In the genomic region with DNA sequence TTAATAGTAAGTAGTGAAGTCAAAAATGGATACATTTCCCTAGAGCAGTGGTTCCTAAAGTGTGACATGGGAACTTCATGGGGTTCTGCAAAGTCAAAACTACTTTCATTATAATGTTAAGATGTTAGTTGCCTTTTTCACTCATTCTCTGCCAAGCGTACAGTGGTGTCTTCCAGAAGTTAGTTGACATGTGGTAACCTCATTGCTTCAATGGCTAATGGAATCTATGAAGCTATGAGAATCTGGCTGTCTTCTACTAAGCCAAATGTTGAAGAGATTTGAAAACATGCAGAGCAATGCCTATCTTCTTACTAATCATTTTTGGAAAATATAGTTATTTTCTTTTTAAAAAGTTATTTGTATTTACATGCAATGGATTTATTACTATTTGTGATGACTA, we compare ENCODE assay signal across 8 cellular contexts.
"Had no signal": no experiment of that assay in that cellular context is flagged by ENCODE, and none has a peak within 500 bp of the region (broad histone marks: within the 10 kb centered on the region; RNA-seq: fewer than 3 reads in every experiment).

No MANE protein-coding gene starts in this region.

- H3K9ac ChIP-seq: KMS-11 had no signal

- H3K27me3 Mint-ChIP-seq: IgD-negative memory B cell had no signal

- DNase-seq: IMR-90, KBM-7, KG1 had no signal

- H3K4me3 Mint-ChIP-seq: IgD-negative memory B cell had no signal

- H3K4me2 ChIP-seq: KMS-11 had no signal

- H3K27ac Mint-ChIP-seq: IgD-negative memory B cell had no signal

- ATAC-seq: HepG2, K562 had no signal

- H3K9me3 Mint-ChIP-seq: IgD-negative memory B cell had no signal

- H3K27ac ChIP-seq: HL-60, KMS-11 had no signal

- H3K4me3 ChIP-seq: K562 had no signal
